Comparison of ENCODE assay signal across 1 cellular context in genomic region chr9:136036050-136036449, GRCh38.
TF ChIP-seq lines count a peak whose summit lies in the region.

No MANE protein-coding gene starts in this region.

TF ChIP-seq in GM23338, 12 proteins besides CTCF, POLR2A, EP300 and RAD21:
- TF ChIP-seq REST (IDR thresholded peaks at IDR 0.05; ENCODE audit: unreplicated experiment) (no peak), STAT1 (IDR thresholded peaks at IDR 0.05; ENCODE audit: unreplicated experiment) (no peak), JUNB (IDR thresholded peaks at IDR 0.05; ENCODE audit: unreplicated experiment) (no peak), ETS1 (IDR thresholded peaks at IDR 0.05) (no peak), EZH2 (IDR thresholded peaks at IDR 0.05; ENCODE audit: low read depth, unreplicated experiment) (no peak), POLR2AphosphoS5 (IDR thresholded peaks at IDR 0.05; ENCODE audit: low read depth) (no peak), ZNF114 (CRISPR knock-in tag; IDR thresholded peaks at IDR 0.05) (no peak), EZH2phosphoT487 (IDR thresholded peaks at IDR 0.05; ENCODE audit: unreplicated experiment) (no peak), CREB1 (CRISPR knock-in tag; IDR thresholded peaks at IDR 0.05; ENCODE audit: low read depth) (no peak), ZNF331 (CRISPR knock-in tag; IDR thresholded peaks at IDR 0.05; ENCODE audit: low read depth) (no peak), ZNF462 (CRISPR knock-in tag; IDR thresholded peaks at IDR 0.05) (no peak), NANOG (IDR thresholded peaks at IDR 0.05; ENCODE audit: borderline replicate concordance) (no peak)
